ENCODE assay signal across 8 cellular contexts in the genomic region with DNA sequence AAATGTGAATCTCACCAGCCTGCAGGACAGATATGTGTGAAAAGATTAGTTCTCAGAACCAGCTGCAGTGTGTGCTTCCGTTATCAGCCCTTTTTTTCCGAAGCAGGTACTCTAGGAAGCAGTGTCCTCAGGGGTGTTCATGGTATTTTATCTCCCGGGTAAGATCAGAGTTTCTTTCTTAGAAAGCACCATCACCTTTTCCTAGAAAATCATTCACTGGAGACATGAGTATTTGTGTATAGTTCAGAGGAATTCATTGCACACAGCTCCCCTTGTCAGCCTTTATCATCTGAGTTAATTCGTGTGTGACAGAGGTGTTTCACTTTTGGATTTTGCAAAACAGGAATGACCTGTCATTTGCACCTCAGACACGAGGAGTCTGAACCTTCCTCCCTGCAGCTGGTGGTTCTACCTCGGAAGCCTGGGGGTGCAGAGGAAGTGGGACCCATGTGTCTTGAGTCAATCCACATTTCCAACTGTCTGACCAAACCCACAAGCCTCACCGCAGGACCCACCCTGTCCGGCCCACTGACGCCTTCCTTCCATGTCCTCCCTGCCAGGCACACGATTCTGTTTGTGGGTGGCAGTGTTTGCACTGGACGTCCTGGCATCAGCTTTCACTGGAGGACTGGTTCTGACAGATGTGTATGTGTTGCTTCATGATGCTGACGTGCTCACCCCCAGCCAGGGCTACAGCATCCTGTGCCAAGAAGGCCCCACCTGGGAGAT.
A peak's percentile ranks its signal among the peaks of the same experiment; 100 is the strongest.
DNase-seq lines count a peak whose midpoint lies in the region; ATAC-seq, FAIRE-seq and TF ChIP-seq lines count a peak whose summit lies in the region.

No MANE protein-coding gene starts in this region.

- intact Hi-C loops in heart left ventricle (cut with DNase I): no loop called here
- intact Hi-C loops in pancreas (cut with DNase I): no loop called here

- no peak overlapping the region for H4K91ac ChIP-seq in neuronal stem cell (ENCODE audit: low read depth, low read length, poor library complexity)
- no peak overlapping the region for H4K91ac ChIP-seq in H9 (ENCODE audit: insufficient read length, low read depth, low read length)

- H3K23ac ChIP-seq in neuronal stem cell (ENCODE audit: low read depth, low read length, poor library complexity) (no peak overlapping the region), H9 (ENCODE audit: insufficient read length, low read depth, low read length) (no peak overlapping the region)

- no peak overlapping the region for H2AK5ac ChIP-seq in neuronal stem cell (ENCODE audit: low read depth, low read length)
- H2AK5ac ChIP-seq in H9 (ENCODE audit: insufficient read length, low read length): no peak overlapping the region

- H3K27ac ChIP-seq in neuronal stem cell (replicated peaks; ENCODE audit: low read length): no peak overlapping the region
- H3K27ac ChIP-seq in heart left ventricle: no peak overlapping the region
- no peak overlapping the region for H3K27ac ChIP-seq in H9 (ENCODE audit: insufficient read length, low read depth, low read length)
- no peak overlapping the region for H3K27ac ChIP-seq in pancreas

- H2AFZ ChIP-seq in neuronal stem cell (ENCODE audit: low read length) (no peak overlapping the region), H9 (ENCODE audit: low read length) (no peak overlapping the region)

- H3K9me3 Mint-ChIP-seq in H9 (no peaks in the 10 kb centered on the region), mesothelial cell of epicardium (no peaks in the 10 kb centered on the region)

- H2BK120ac ChIP-seq in neuronal stem cell (ENCODE audit: low read depth, low read length) (no peak overlapping the region), H9 (ENCODE audit: low read depth, low read length, poor library complexity, severe bottlenecking) (no peak overlapping the region)

- no peaks in the 10 kb centered on the region for H3K23me2 ChIP-seq in H9 (ENCODE audit: insufficient read length, low read depth, low read length, poor library complexity, severe bottlenecking)

- no peaks in the 10 kb centered on the region for H4K20me1 ChIP-seq in H9 (ENCODE audit: control insufficient read depth, insufficient read depth, insufficient read length)

- no peak overlapping the region for H3K9ac ChIP-seq in neuronal stem cell (ENCODE audit: low read depth, low read length, poor library complexity)
- no peak overlapping the region for H3K9ac ChIP-seq in H9 (ENCODE audit: extremely low read depth, insufficient read length, low read length)

- H3K27me3 ChIP-seq in neuronal stem cell (ENCODE audit: control insufficient read depth in 3 of 3, insufficient read depth in 3 of 3, low read depth in 1 of 3, low read length in 3 of 3) (no peaks in the 10 kb centered on the region), heart left ventricle (no peaks in the 10 kb centered on the region), H9 (ENCODE audit: insufficient read depth, low read length) (no peaks in the 10 kb centered on the region), pancreas (no peaks in the 10 kb centered on the region)

- H3K4me3 Mint-ChIP-seq in H9: no peak overlapping the region
- H3K4me3 Mint-ChIP-seq in mesothelial cell of epicardium: no peak overlapping the region

- H2BK20ac ChIP-seq in H9 (ENCODE audit: low read depth, low read length, poor library complexity, severe bottlenecking): no peak overlapping the region

- TF ChIP-seq POLR2A in heart left ventricle (IDR thresholded peaks at IDR 0.05): no peak

- H2BK12ac ChIP-seq in neuronal stem cell (ENCODE audit: low read length) (no peak overlapping the region), H9 (ENCODE audit: insufficient read length, low read depth, low read length) (no peak overlapping the region)

- no peak for FAIRE-seq in pancreas (lab: Jason Lieb, UNC)

- no peak overlapping the region for H3K14ac ChIP-seq in neuronal stem cell (ENCODE audit: low read length)
- H3K14ac ChIP-seq in H9 (ENCODE audit: insufficient read depth, low read length): no peak overlapping the region

- no peak overlapping the region for H3K56ac ChIP-seq in H9 (ENCODE audit: insufficient read length, low read depth, low read length)

- H2BK15ac ChIP-seq in neuronal stem cell (ENCODE audit: low read length) (no peak overlapping the region), H9 (ENCODE audit: low read depth, low read length) (no peak overlapping the region)

- no peak overlapping the region for H4K5ac ChIP-seq in H9 (ENCODE audit: insufficient read length, low read depth, low read length)

- no peaks in the 10 kb centered on the region for H3K79me2 ChIP-seq in H9 (ENCODE audit: insufficient read depth, low read length)

- peaks cover 20 to 23% of the 10 kb centered on the region in 2 experiments for H3K4me1 Mint-ChIP-seq in H9
- H3K4me1 Mint-ChIP-seq in mesothelial cell of epicardium: peaks cover 22% of the 10 kb centered on the region

- H4K8ac ChIP-seq in neuronal stem cell (ENCODE audit: low read depth, low read length) (no peak overlapping the region), H9 (replicated peaks; ENCODE audit: insufficient read length, low read depth, low read length) (no peak overlapping the region)

- H3K36me3 Mint-ChIP-seq in H9 (ENCODE audit: insufficient read depth in 1 of 3, low read depth in 3 of 3) (peaks cover 0 to 9% (median 4%) of the 10 kb centered on the region in 3 experiments; a peak in 2 of 7 replicates), mesothelial cell of epicardium (peaks cover 30% of the 10 kb centered on the region)

- H3K4me3 ChIP-seq in neuronal stem cell (ENCODE audit: low read length in 2 of 2) (no peak overlapping the region), heart left ventricle (no peak overlapping the region), pancreas (no peak overlapping the region)

- peaks cover 5 to 30% of the 10 kb centered on the region in 2 donors for H3K36me3 ChIP-seq in neuronal stem cell (replicated peaks in 1 of 2; ENCODE audit: control insufficient read depth in 2 of 2, insufficient read depth in 2 of 2, low read length in 2 of 2)
- peaks cover 0 to 68% (median 46%) of the 10 kb centered on the region in 9 donors for H3K36me3 ChIP-seq in heart left ventricle
- no peaks in the 10 kb centered on the region for H3K36me3 ChIP-seq in pancreas

- H3T11ph ChIP-seq in H9 (ENCODE audit: low read length): no peak overlapping the region

- H3K27ac Mint-ChIP-seq in H9: no peak overlapping the region; a peak in 1 of 7 replicates
- H3K27ac Mint-ChIP-seq in mesothelial cell of epicardium: no peak overlapping the region

- no peaks in the 10 kb centered on the region for H3K9me3 ChIP-seq in neuronal stem cell (replicated peaks in 1 of 2; ENCODE audit: control insufficient read depth in 2 of 2, insufficient read depth in 1 of 2, low read depth in 1 of 2, low read length in 2 of 2)
- no peaks in the 10 kb centered on the region for H3K9me3 ChIP-seq in heart left ventricle
- no peaks in the 10 kb centered on the region for H3K9me3 ChIP-seq in H9 (ENCODE audit: control insufficient read depth, low read depth, low read length)
- no peaks in the 10 kb centered on the region for H3K9me3 ChIP-seq in pancreas

- H3K79me1 ChIP-seq in neuronal stem cell (ENCODE audit: low read depth, low read length) (no peaks in the 10 kb centered on the region), H9 (ENCODE audit: insufficient read depth, low read depth, low read length, poor library complexity, severe bottlenecking) (no peaks in the 10 kb centered on the region)

- no CpG with 5 or more reads among the region's 12 CpGs for WGBS in neuronal stem cell (ENCODE audit: extremely low coverage in 2 of 2, insufficient read length in 2 of 2, insufficient replicate concordance in 1 of 2), 2 donors
- 74 to 85% (median 81%) methylated on average over 11 to 12 of the region's 12 CpGs for WGBS in heart left ventricle, 4 donors
- no CpG with 5 or more reads among the region's 12 CpGs for WGBS in H9 (ENCODE audit: extremely low coverage, insufficient read length, low lambda C conversion rate)
- WGBS in pancreas, 2 donors: 78 to 82% methylated on average over 12 of the region's 12 CpGs

- H3K4ac ChIP-seq in neuronal stem cell (ENCODE audit: low read length): no peak overlapping the region
- no peak overlapping the region for H3K4ac ChIP-seq in H9 (ENCODE audit: low read depth, low read length)

- peak; percentile 11 for DNase-seq in activated CD4-positive, alpha-beta T cell treated with anti-CD3 and anti-CD28 coated beads, Interleukin-2, amount 50 U/mL, for 1 hour
- no peak for DNase-seq in neuronal stem cell (ENCODE audit: low spot score)
- no peak for DNase-seq in heart left ventricle
- no peak for DNase-seq in H9
- DNase-seq in pancreas: no peak
- no peak for DNase-seq in mesothelial cell of epicardium (ENCODE audit: low spot score in 2 of 2, unreplicated experiment in 2 of 2)

- H3K4me1 ChIP-seq in neuronal stem cell (ENCODE audit: control insufficient read depth in 2 of 2, insufficient read depth in 1 of 2, low read depth in 1 of 2, low read length in 2 of 2): peaks cover 1 to 2% of the 10 kb centered on the region in 2 donors
- peaks cover 0 to 27% (median 0%) of the 10 kb centered on the region in 12 donors for H3K4me1 ChIP-seq in heart left ventricle
- H3K4me1 ChIP-seq in H9 (ENCODE audit: insufficient read depth, low read length): no peaks in the 10 kb centered on the region
- H3K4me1 ChIP-seq in pancreas: no peaks in the 10 kb centered on the region

- H3K27me3 Mint-ChIP-seq in H9 (ENCODE audit: low read depth): no peaks in the 10 kb centered on the region
- no peaks in the 10 kb centered on the region for H3K27me3 Mint-ChIP-seq in mesothelial cell of epicardium (ENCODE audit: low read depth)

- H3K4me2 ChIP-seq in neuronal stem cell (ENCODE audit: insufficient read depth, low read length, poor library complexity, severe bottlenecking) (no peak overlapping the region), H9 (ENCODE audit: insufficient read depth, insufficient read length, low read length) (no peak overlapping the region)

- H3K18ac ChIP-seq in neuronal stem cell (ENCODE audit: low read length) (peak overlapping the region; percentile 29), H9 (ENCODE audit: insufficient read length, low read depth, low read length) (no peak overlapping the region)

- no peak overlapping the region for H2BK5ac ChIP-seq in neuronal stem cell (ENCODE audit: low read length)
- H2BK5ac ChIP-seq in H9 (ENCODE audit: insufficient read length, low read length): no peak overlapping the region

- ATAC-seq in GM19025 (IDR thresholded peaks at IDR 0.05; ENCODE audit: low read depth, unreplicated experiment): peak; percentile 70
- ATAC-seq in HG03103 (IDR thresholded peaks at IDR 0.05; ENCODE audit: low read depth, unreplicated experiment): peak; percentile 78
- no peak for ATAC-seq in heart left ventricle
- ATAC-seq in pancreas: no peak

- TF ChIP-seq CTCF in heart left ventricle (IDR thresholded peaks at IDR 0.05): no peak
- no peak for TF ChIP-seq CTCF in H9 (conservative IDR thresholded peaks at IDR 0.05)
- no peak for TF ChIP-seq CTCF in pancreas (IDR thresholded peaks at IDR 0.05)
- no peak for TF ChIP-seq CTCF in mesothelial cell of epicardium (IDR thresholded peaks at IDR 0.05; ENCODE audit: unreplicated experiment)

Comparison
In these comparisons a context has a peak if more than half of its experiments do, and no peak if none do; other contexts are left out.
1. ATAC-seq: peak in GM19025 (single experiment) and HG03103 (single experiment); none in heart left ventricle (0 of 4) and pancreas (0 of 4).